In genomic region chr9:73680831-73681230, GRCh38 we compare ENCODE assay signal across 16 cellular contexts.
DNase-seq lines count a peak whose midpoint lies in the region; ATAC-seq and TF ChIP-seq lines count a peak whose summit lies in the region.
"Had no signal": no experiment of that assay in that cellular context is flagged by ENCODE, and none has a peak within 500 bp of the region (broad histone marks: within the 10 kb centered on the region; RNA-seq: fewer than 3 reads in every experiment).

No MANE protein-coding gene starts in this region.

- H4K91ac ChIP-seq in mesenchymal stem cell (ENCODE audit: low read length), result no peak overlapping the region

- H2AFZ ChIP-seq in mesenchymal stem cell (ENCODE audit: low read depth, low read length), result no peak overlapping the region

- intact Hi-C loops in A673 (cut with micrococcal nuclease; ENCODE audit: unreplicated experiment), result loop anchor here (5.0 kb wide), 4 partner anchors 326 to 1061 kb away; no protein-coding TSS in a partner anchor

- CTCF ChIA-PET in A673 (lab: Charles Lee), result no interaction called here

- no peak overlapping the region for H4K8ac ChIP-seq in mesenchymal stem cell (ENCODE audit: low read length)

- POLR2A ChIA-PET in A673 (lab: Charles Lee; ENCODE audit: low non-redundant PET), result no interaction called here

- no peak overlapping the region for H3K4me3 ChIP-seq in A673 (ENCODE audit: low read depth, low read length, poor library complexity, severe bottlenecking)
- no peak overlapping the region for H3K4me3 ChIP-seq in epithelial cell of proximal tubule (ENCODE audit: low read depth, low read length)
- H3K4me3 ChIP-seq in mesenchymal stem cell (ENCODE audit: insufficient read depth in 1 of 2, low read depth in 1 of 2, low read length in 2 of 2), result no peak overlapping the region
- H3K4me3 ChIP-seq: K562 had no signal

- no peak overlapping the region for H2BK5ac ChIP-seq in mesenchymal stem cell (ENCODE audit: low read depth, low read length, poor library complexity, severe bottlenecking)

- in situ Hi-C loops in G401 (cut with HindIII; ENCODE audit: low sequenced_read_pairs) (no loop called here), GM13976 (cut with MboI; ENCODE audit: low sequenced_read_pairs, unreplicated experiment) (no loop called here)

- no peak overlapping the region for H3K14ac ChIP-seq in mesenchymal stem cell (ENCODE audit: low read length in 2 of 2)

- H2BK12ac ChIP-seq in mesenchymal stem cell (ENCODE audit: low read length in 2 of 2), result no peak overlapping the region

- TF ChIP-seq CTCF in A673 (conservative IDR thresholded peaks at IDR 0.05; ENCODE audit: low read depth, low read length) (no peak), epithelial cell of proximal tubule (conservative IDR thresholded peaks at IDR 0.05; ENCODE audit: low read depth, low read length) (no peak), GM13976 (IDR thresholded peaks at IDR 0.05; ENCODE audit: borderline replicate concordance, control extremely low read depth, extremely low read depth, insufficient read depth, missing control alignments) (no peak)

- H3K9ac ChIP-seq in mesenchymal stem cell (ENCODE audit: low read length), result no peak overlapping the region

- no peak overlapping the region for H3K23ac ChIP-seq in mesenchymal stem cell (ENCODE audit: low read length in 2 of 2)

- H3K27me3 ChIP-seq in A673 (replicated peaks; ENCODE audit: insufficient read depth, low read depth, low read length, poor library complexity), result no peaks in the 10 kb centered on the region
- H3K27me3 ChIP-seq in mesenchymal stem cell (ENCODE audit: control insufficient read depth in 1 of 2, insufficient read depth in 1 of 2, low read length in 2 of 2), result no peaks in the 10 kb centered on the region

- BruUV-seq in A673 (replicated peaks; lab: Mats Ljungman, UMichigan), result no TSS peak

- WGBS in mesenchymal stem cell, result 76% methylated on average over 5 of the region's 6 CpGs

- H2AK5ac ChIP-seq in mesenchymal stem cell (ENCODE audit: low read length, severe bottlenecking), result no peak overlapping the region

- H3K27ac ChIP-seq in A673 (ENCODE audit: low read depth, low read length, poor library complexity, severe bottlenecking) (no peak overlapping the region), mesenchymal stem cell (ENCODE audit: low read length, poor library complexity, severe bottlenecking) (no peak overlapping the region)

- H2BK120ac ChIP-seq in mesenchymal stem cell (ENCODE audit: low read depth, low read length), result no peak overlapping the region

- H3K4me1 ChIP-seq in A673 (ENCODE audit: insufficient read depth, low read length, poor library complexity, severe bottlenecking), result no peaks in the 10 kb centered on the region
- peaks cover 2% of the 10 kb centered on the region for H3K4me1 ChIP-seq in mesenchymal stem cell (ENCODE audit: control insufficient read depth, insufficient read depth, low read depth, low read length)

- H3K4me2 ChIP-seq in mesenchymal stem cell (ENCODE audit: low read length, poor library complexity, severe bottlenecking), result no peak overlapping the region

- H3K18ac ChIP-seq in mesenchymal stem cell (ENCODE audit: low read depth in 1 of 2, low read length in 2 of 2), result no peak overlapping the region

- ATAC-seq in HG02588 (IDR thresholded peaks at IDR 0.05; ENCODE audit: unreplicated experiment), result no peak
- ATAC-seq: HCT116, K562, PC-3, SK-N-SH treated with all-trans-retinoic acid at 6 μM for 48 hours had no signal

- H3K79me1 ChIP-seq in mesenchymal stem cell (replicated peaks; ENCODE audit: low read length, poor library complexity, severe bottlenecking), result no peaks in the 10 kb centered on the region

- H3K9me3 ChIP-seq in A673 (ENCODE audit: low read depth, low read length, poor library complexity, severe bottlenecking), result no peaks in the 10 kb centered on the region
- H3K9me3 ChIP-seq in mesenchymal stem cell (ENCODE audit: control insufficient read depth, low read length), result no peaks in the 10 kb centered on the region

- no peak overlapping the region for H2BK15ac ChIP-seq in mesenchymal stem cell (ENCODE audit: low read depth, poor library complexity, severe bottlenecking)

- H3K4ac ChIP-seq in mesenchymal stem cell (ENCODE audit: low read depth in 1 of 2, low read length in 2 of 2), result no peak overlapping the region

- H3K36me3 ChIP-seq in A673 (ENCODE audit: insufficient read depth, low read length, poor library complexity, severe bottlenecking) (no peaks in the 10 kb centered on the region), mesenchymal stem cell (ENCODE audit: control insufficient read depth in 1 of 2, insufficient read depth in 2 of 2, low read depth in 1 of 2, low read length in 2 of 2) (no peaks in the 10 kb centered on the region)

- DNase-seq in A673 (ENCODE audit: low spot score), result peak; percentile 4
- DNase-seq in HT1080 (ENCODE audit: low read depth), result peak; percentile 1
- DNase-seq in epithelial cell of proximal tubule (ENCODE audit: low read depth), result peak; percentile 41
- DNase-seq in mesenchymal stem cell, result peak; percentile 29
- no peak for DNase-seq in G401 (ENCODE audit: low spot score)
- no peak for DNase-seq in GM13976 (ENCODE audit: low spot score)
- DNase-seq: Calu3; CD4-positive, alpha-beta T cell; NCI-H1436; NCI-H226; NCI-H526; PC-3 had no signal

Comparison
In these comparisons a context has a peak if more than half of its experiments do, and no peak if none do; other contexts are left out.
1. DNase-seq: peak in A673 (single experiment), HT1080 (single experiment), epithelial cell of proximal tubule (single experiment) and mesenchymal stem cell (single experiment); none in G401 (single experiment) and GM13976 (single experiment).